ENCODE assay signal across 18 cellular contexts in the genomic region with DNA sequence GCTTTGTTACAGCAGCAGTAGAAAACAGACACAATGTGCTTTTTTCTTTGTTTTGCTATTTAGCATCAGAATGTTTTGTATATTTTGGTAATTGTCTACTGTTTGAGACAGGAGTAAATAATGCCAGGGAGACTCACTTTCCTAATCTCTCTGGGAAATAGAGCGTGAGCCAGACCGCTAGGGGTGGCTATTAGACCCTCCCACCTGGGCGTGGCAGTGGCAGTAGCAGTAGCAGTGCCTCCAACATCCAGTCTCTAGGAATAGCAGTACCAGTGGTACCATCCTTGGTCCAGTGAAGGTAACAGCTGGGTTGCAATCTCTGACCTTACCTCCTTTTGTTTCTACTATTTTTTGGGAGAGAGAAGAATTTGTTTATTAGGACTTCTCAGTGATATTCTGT.
"Had no signal": no experiment of that assay in that cellular context is flagged by ENCODE, and none has a peak within 500 bp of the region (broad histone marks: within the 10 kb centered on the region; RNA-seq: fewer than 3 reads in every experiment).

No MANE protein-coding gene starts in this region.

- H3K4me3 Mint-ChIP-seq: dendritic cell treated with granulocyte-macrophage colony-stimulating factor and Interleukin-4, amounts not matched to agents 40 ng/mL and 50 ng/mL, for 4 days; effector memory CD8-positive, alpha-beta T cell; type B pancreatic cell had no signal

- H3K4me1 ChIP-seq: right atrium auricular region, uterus had no signal

- H3K27ac Mint-ChIP-seq: dendritic cell treated with granulocyte-macrophage colony-stimulating factor and Interleukin-4, amounts not matched to agents 40 ng/mL and 50 ng/mL, for 4 days; effector memory CD8-positive, alpha-beta T cell; type B pancreatic cell had no signal

- H3K36me3 Mint-ChIP-seq: type B pancreatic cell had no signal

- H3K79me2 ChIP-seq: hepatocyte had no signal

- H3K4me3 ChIP-seq: hepatocyte, lung, ovary, right atrium auricular region, uterus had no signal

- H3K27ac ChIP-seq: foreskin keratinocyte, hepatocyte, ovary, right atrium auricular region, uterus had no signal

- DNase-seq: effector memory CD8-positive, alpha-beta T cell; erythroblast; foreskin keratinocyte; left colon; left ventricle myocardium superior; mesenchymal stem cell; midbrain; nucleus accumbens; ovary; small intestine; stimulated activated CD4-positive, alpha-beta T cell treated with anti-CD3 and anti-CD28 coated beads, Interleukin-12 subunit alpha, Interleukin-12 subunit beta, amount 100 ng/mL, for 4 hours; stimulated activated naive CD4-positive, alpha-beta T cell treated with Interleukin-2 at 50 U/mL for 16 hours; uterus had no signal

- ATAC-seq: effector memory CD8-positive, alpha-beta T cell; foreskin keratinocyte; left colon; left ventricle myocardium superior had no signal

- H3K27me3 ChIP-seq: foreskin keratinocyte, hepatocyte, ovary, right atrium auricular region, uterus had no signal

- H3K36me3 ChIP-seq: ovary, right atrium auricular region, uterus had no signal

- H3K4me2 ChIP-seq: hepatocyte had no signal

- H3K27me3 Mint-ChIP-seq: dendritic cell treated with granulocyte-macrophage colony-stimulating factor and Interleukin-4, amounts not matched to agents 40 ng/mL and 50 ng/mL, for 4 days; effector memory CD8-positive, alpha-beta T cell; type B pancreatic cell had no signal

- H3K9me3 ChIP-seq: ovary, right atrium auricular region, uterus had no signal

- H2AFZ ChIP-seq: hepatocyte had no signal

- H3K9me3 Mint-ChIP-seq: type B pancreatic cell had no signal
